In genomic region chr20:61994546-61994945, GRCh38 we compare ENCODE assay signal across 24 cellular contexts.
DNase-seq lines count a peak whose midpoint lies in the region; ATAC-seq, FAIRE-seq and TF ChIP-seq lines count a peak whose summit lies in the region.
"Had no signal": no experiment of that assay in that cellular context is flagged by ENCODE, and none has a peak within 500 bp of the region (broad histone marks: within the 10 kb centered on the region; RNA-seq: fewer than 3 reads in every experiment).

No MANE protein-coding gene starts in this region.

- intact Hi-C loops in left ventricle myocardium superior (cut with micrococcal nuclease) = no loop called here
- intact Hi-C loops in left ventricle myocardium inferior (cut with micrococcal nuclease) = no loop called here

- H3K4me3 Mint-ChIP-seq in activated T-cell treated with anti-CD3 and anti-CD28 coated beads, Interleukin-2, amount 50 U/mL, for 72 hours = no peak overlapping the region
- H3K4me3 Mint-ChIP-seq in chondrocyte (ENCODE audit: unreplicated experiment) = no peak overlapping the region
- H3K4me3 Mint-ChIP-seq: B cell; CD4-positive, alpha-beta T cell; CD8-positive, alpha-beta T cell had no signal

- TF ChIP-seq CTCF in left ventricle myocardium inferior (IDR thresholded peaks at IDR 0.05; ENCODE audit: borderline replicate concordance) (no peak), chondrocyte (IDR thresholded peaks at IDR 0.05) (no peak)

- no peak for DNase-seq in activated T-cell treated with anti-CD3 and anti-CD28 coated beads, Interleukin-2, amount 50 U/mL, for 72 hours
- no peak for DNase-seq in activated T-cell treated with anti-CD3 and anti-CD28 coated beads, Interleukin-2, amount 50 U/mL, for 48 hours
- DNase-seq in left ventricle myocardium superior (peak; percentile 13), left ventricle myocardium inferior (no peak), HTR-8/SVneo (ENCODE audit: insufficient read length, low spot score) (no peak), chondrocyte (ENCODE audit: low spot score) (peak; percentile 61), dedifferentiated amniotic fluid mesenchymal stem cell (ENCODE audit: extremely low spot score) (no peak)
- no peak for DNase-seq in activated CD4-positive, CD25-positive, alpha-beta regulatory T cell (lab: John Stamatoyannopoulos, UW)
- DNase-seq: AML-193; Caco-2; Calu3; CD4-positive, alpha-beta T cell; CD8-positive, alpha-beta T cell; DMS79 treated with DMSO at 0.1 percent for 48 hours; GF-D8 had no signal

- peak overlapping the region; percentile 7 for H3K27ac Mint-ChIP-seq in activated T-cell treated with anti-CD3 and anti-CD28 coated beads, Interleukin-2, amount 50 U/mL, for 72 hours
- H3K27ac Mint-ChIP-seq in chondrocyte (ENCODE audit: unreplicated experiment) = no peak overlapping the region
- H3K27ac Mint-ChIP-seq: B cell; CD4-positive, alpha-beta T cell; CD8-positive, alpha-beta T cell had no signal

- peaks cover 22% of the 10 kb centered on the region for H3K9me3 ChIP-seq in left ventricle myocardium inferior (replicated peaks)

- H3K36me3 ChIP-seq in left ventricle myocardium inferior = peaks cover 97% of the 10 kb centered on the region

- no peak overlapping the region for H3K4me3 ChIP-seq in left ventricle myocardium inferior
- H3K4me3 ChIP-seq: A549; BLaER1 treated with 17β-estradiol and CSF1 and Interleukin-3, amounts not matched to agents 10 nM and 100 nM had no signal

- H3K4me1 ChIP-seq in left ventricle myocardium inferior = no peaks in the 10 kb centered on the region
- H3K4me1 ChIP-seq: A549, Caco-2 had no signal

- ATAC-seq in activated T-cell treated with anti-CD3 and anti-CD28 coated beads, Interleukin-2, amount 50 U/mL, for 72 hours (replicated peaks in 1 of 2) = no peak
- ATAC-seq in left ventricle myocardium superior = no peak
- ATAC-seq: A549; CD8-positive, alpha-beta T cell had no signal

- H3K9me3 Mint-ChIP-seq in activated T-cell treated with anti-CD3 and anti-CD28 coated beads, Interleukin-2, amount 50 U/mL, for 72 hours = peaks cover 9 to 10% of the 10 kb centered on the region in 2 donors
- peaks cover 26% of the 10 kb centered on the region for H3K9me3 Mint-ChIP-seq in chondrocyte (ENCODE audit: low read depth)

- FAIRE-seq in HTR-8/SVneo (lab: Jason Lieb, UNC) = peak; percentile 75
- FAIRE-seq: A549, D721Med, G401.6, GM12891, GM19239 had no signal

- H3K27me3 ChIP-seq in left ventricle myocardium inferior (ENCODE audit: low read depth) = no peaks in the 10 kb centered on the region
- H3K27me3 ChIP-seq: BLaER1 treated with 17β-estradiol and CSF1 and Interleukin-3, amounts not matched to agents 10 nM and 100 nM had no signal

- H3K27ac ChIP-seq in left ventricle myocardium inferior (replicated peaks) = no peak overlapping the region
- H3K27ac ChIP-seq: 22Rv1; A549; BLaER1 treated with 17β-estradiol and CSF1 and Interleukin-3, amounts not matched to agents 10 nM and 100 nM; C4-2B had no signal

- no peaks in the 10 kb centered on the region for H3K27me3 Mint-ChIP-seq in activated T-cell treated with anti-CD3 and anti-CD28 coated beads, Interleukin-2, amount 50 U/mL, for 72 hours (ENCODE audit: low read depth)
- H3K27me3 Mint-ChIP-seq in chondrocyte (ENCODE audit: low read depth) = no peaks in the 10 kb centered on the region
- H3K27me3 Mint-ChIP-seq: B cell; CD4-positive, alpha-beta T cell had no signal

- peaks cover 21 to 56% of the 10 kb centered on the region in 2 donors for H3K36me3 Mint-ChIP-seq in activated T-cell treated with anti-CD3 and anti-CD28 coated beads, Interleukin-2, amount 50 U/mL, for 72 hours (ENCODE audit: insufficient read depth in 2 of 2)
- H3K36me3 Mint-ChIP-seq in chondrocyte (ENCODE audit: low read depth) = peaks cover 74% of the 10 kb centered on the region

- no peaks in the 10 kb centered on the region for H3K4me1 Mint-ChIP-seq in activated T-cell treated with anti-CD3 and anti-CD28 coated beads, Interleukin-2, amount 50 U/mL, for 72 hours (ENCODE audit: low read depth)
- no peaks in the 10 kb centered on the region for H3K4me1 Mint-ChIP-seq in chondrocyte (ENCODE audit: low read depth)

Comparison
In these comparisons a context has a peak if more than half of its experiments do, and no peak if none do; other contexts are left out.
1. DNase-seq: peak in left ventricle myocardium superior (single experiment) and chondrocyte (single experiment); none in activated T-cell treated with anti-CD3 and anti-CD28 coated beads, Interleukin-2, amount 50 U/mL, for 72 hours (0 of 2), activated T-cell treated with anti-CD3 and anti-CD28 coated beads, Interleukin-2, amount 50 U/mL, for 48 hours (0 of 2), left ventricle myocardium inferior (single experiment), HTR-8/SVneo (single experiment), dedifferentiated amniotic fluid mesenchymal stem cell (single experiment) and activated CD4-positive, CD25-positive, alpha-beta regulatory T cell (0 of 4).